ENCODE assay signal across 18 cellular contexts in genomic region chr4:57053508-57053907, GRCh38. TPM values are rescaled to one million over a fixed set of nuclear protein-coding genes. Genes with fewer than 3 reads are reported as not detected.
A peak's percentile ranks its signal among the peaks of the same experiment; 100 is the strongest.
DNase-seq lines count a peak whose midpoint lies in the region; ATAC-seq and TF ChIP-seq lines count a peak whose summit lies in the region.
"Had no signal": no experiment of that assay in that cellular context is flagged by ENCODE, and none has a peak within 500 bp of the region (broad histone marks: within the 10 kb centered on the region; RNA-seq: fewer than 3 reads in every experiment).

No MANE protein-coding gene starts in this region.

- intact Hi-C loops in heart left ventricle (cut with DNase I): no loop called here
- intact Hi-C loops in left ventricle myocardium superior (cut with micrococcal nuclease): no loop called here
- intact Hi-C loops in uterus (cut with DNase I; ENCODE audit: low total_unique reads): no loop called here

- TF ChIP-seq CTCF in heart left ventricle (IDR thresholded peaks at IDR 0.05) (no peak), cardiac fibroblast (IDR thresholded peaks at IDR 0.05; ENCODE audit: low read depth, low read length) (no peak), uterus (IDR thresholded peaks at IDR 0.05) (no peak)

- no peak for DNase-seq in heart left ventricle
- no peak for DNase-seq in left ventricle myocardium superior
- DNase-seq in cardiac fibroblast (ENCODE audit: low read depth in 2 of 2): peak; percentile 61 to 89
- DNase-seq in kidney tubule cell (ENCODE audit: low spot score): peak; percentile 99
- DNase-seq in uterus: no peak
- no peak for DNase-seq in islet precursor cell
- no peak for DNase-seq in HT-29 (ENCODE audit: low spot score)
- DNase-seq: activated CD4-positive, alpha-beta memory T cell treated with anti-CD3 and anti-CD28 coated beads for 36 hours; anterior cingulate cortex; effector CD4-positive, alpha-beta T cell; GDM1; left cardiac atrium; natural killer cell; NK-92 treated with Interleukin-12 subunit alpha and Interleukin-12 subunit beta, amount 100 ng/mL, for 24 hours; SJCRH30; stimulated activated CD4-positive, alpha-beta T cell treated with anti-CD3 and anti-CD28 coated beads, Interleukin-2, amount 100 ng/mL, for 48 hours; upper lobe of left lung had no signal

- H3K4me3 ChIP-seq in heart left ventricle: no peak overlapping the region
- H3K4me3 ChIP-seq in cardiac fibroblast (replicated peaks in 1 of 2; ENCODE audit: low read depth in 2 of 2, low read length in 2 of 2): no peak overlapping the region
- no peak overlapping the region for H3K4me3 ChIP-seq in uterus
- H3K4me3 ChIP-seq: SJCRH30, upper lobe of left lung had no signal

- no peaks in the 10 kb centered on the region for H3K9me3 ChIP-seq in heart left ventricle
- H3K9me3 ChIP-seq in uterus: no peaks in the 10 kb centered on the region
- H3K9me3 ChIP-seq: SJCRH30, upper lobe of left lung had no signal

- H3K27ac ChIP-seq in heart left ventricle: peak overlapping the region in 11 of 12 donors; percentile 5 to 76 (median 39)
- H3K27ac ChIP-seq in uterus: peak overlapping the region; percentile 9 to 24
- H3K27ac ChIP-seq: SJCRH30, upper lobe of left lung had no signal

- ATAC-seq in heart left ventricle (peak in 2 of 4 donors; percentile 12 to 30), left ventricle myocardium superior (no peak), HG02884 (IDR thresholded peaks at IDR 0.05; ENCODE audit: unreplicated experiment) (no peak)
- ATAC-seq: natural killer cell had no signal

- no peak for TF ChIP-seq POLR2A in heart left ventricle (IDR thresholded peaks at IDR 0.05)
- no peak for TF ChIP-seq POLR2A in uterus (IDR thresholded peaks at IDR 0.05)

- H3K36me3 ChIP-seq in heart left ventricle: peaks cover 0 to 5% (median 0%) of the 10 kb centered on the region in 9 donors
- H3K36me3 ChIP-seq in uterus: no peaks in the 10 kb centered on the region
- H3K36me3 ChIP-seq: SJCRH30, upper lobe of left lung had no signal

- peaks cover 10 to 98% (median 81%) of the 10 kb centered on the region in 12 donors for H3K4me1 ChIP-seq in heart left ventricle
- H3K4me1 ChIP-seq in uterus: no peaks in the 10 kb centered on the region
- H3K4me1 ChIP-seq: SJCRH30 had no signal

- no peaks in the 10 kb centered on the region for H3K27me3 ChIP-seq in heart left ventricle
- H3K27me3 ChIP-seq in uterus: no peaks in the 10 kb centered on the region
- H3K27me3 ChIP-seq: SJCRH30, upper lobe of left lung had no signal

- WGBS in heart left ventricle, 4 donors: 47 to 66% (median 63%) methylated on average over 5 of the region's 5 CpGs

RNA-seq across cellular contexts. Expression of gene IGFBP7, which starts 56.7 kb away (rescaled TPM):
- total RNA-seq in heart left ventricle: 1,000 to 10,000 TPM in 2 of 9 donors, 100 to 1,000 TPM in 7; 494 to 1,088 (median 585) TPM
- 100 to 1,000 TPM; 458 to 857 TPM for polyA plus RNA-seq in heart left ventricle
- total RNA-seq in left ventricle myocardium superior: 723 TPM
- 1,000 to 10,000 TPM in 1 of 4 donors, 100 to 1,000 TPM in 3; 225 to 1,715 (median 711) TPM for total RNA-seq in uterus
- not detected in 2 replicates for total RNA-seq in HT-29 (2014; rRNA removed; shearing (Covaris generic))
- total RNA-seq: activated CD4-positive, alpha-beta memory T cell treated with anti-CD3 and anti-CD28 coated beads for 36 hours had no signal

Comparison
In these comparisons a context has a peak if more than half of its experiments do, and no peak if none do; other contexts are left out.
1. DNase-seq: peak in cardiac fibroblast (2 of 2) and kidney tubule cell (single experiment); none in heart left ventricle (0 of 5), left ventricle myocardium superior (single experiment), uterus (0 of 2), islet precursor cell (single experiment) and HT-29 (single experiment).
2. RNA of gene IGFBP7, which starts 56.7 kb away (total RNA-seq): 225 to 1,715 TPM in uterus, 723 TPM in left ventricle myocardium superior (single experiment) and 494 to 1,088 TPM in heart left ventricle; not detected in HT-29; every median in the first group is over 100 times any median in the second.